1 cellular context compared by ENCODE assay signal in the genomic region with DNA sequence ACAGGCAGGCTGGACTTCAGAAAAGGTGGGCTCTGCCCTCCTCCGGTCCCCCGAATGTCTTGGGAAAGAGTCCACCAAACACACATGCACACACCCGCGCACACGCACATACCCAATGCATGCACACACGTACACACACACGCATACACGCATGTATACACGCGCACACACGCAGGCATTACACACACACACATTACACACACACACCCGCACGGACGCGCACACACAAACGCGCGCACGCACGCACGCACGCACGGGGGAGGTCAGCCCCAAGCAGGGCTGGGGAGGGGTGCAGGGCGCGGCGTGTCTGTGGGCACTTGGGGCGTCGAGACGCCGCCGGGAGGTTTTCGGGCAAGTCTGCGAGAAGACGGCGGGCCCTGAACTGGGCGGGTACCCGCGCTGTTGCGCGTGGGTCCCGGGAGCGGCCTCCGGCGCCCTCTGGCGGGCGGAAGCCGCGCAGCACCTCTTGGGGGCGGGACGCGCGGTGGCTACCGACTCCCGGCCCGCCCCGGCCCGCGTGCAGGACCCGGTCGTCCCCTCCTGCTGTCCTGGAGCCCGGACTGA.
TF ChIP-seq lines count a peak whose summit lies in the region.

No MANE protein-coding gene starts in this region.

TF ChIP-seq in H1, 55 proteins besides CTCF, POLR2A, EP300 and RAD21:
- TF ChIP-seq POLR2AphosphoS5 (IDR thresholded peaks at IDR 0.05; ENCODE audit: low read depth, low read length) (no peak), SIX5 (IDR thresholded peaks at IDR 0.05; ENCODE audit: low read depth, low read length) (no peak), RXRA (IDR thresholded peaks at IDR 0.05; ENCODE audit: insufficient read depth, low read depth, low read length) (no peak), E2F6 (IDR thresholded peaks at IDR 0.05) (peak; percentile 44; the same call in 1 of the 2 replicates), SP2 (IDR thresholded peaks at IDR 0.05; ENCODE audit: low read length) (no peak), CREB1 (IDR thresholded peaks at IDR 0.05) (no peak), BACH1 (IDR thresholded peaks at IDR 0.05; ENCODE audit: low read length) (peak; percentile 72), NANOG (IDR thresholded peaks at IDR 0.05; ENCODE audit: insufficient read depth, low read depth, low read length, poor library complexity, severe bottlenecking) (no peak), BRCA1 (IDR thresholded peaks at IDR 0.05; ENCODE audit: low read depth, low read length) (no peak), KDM5A (IDR thresholded peaks at IDR 0.05; ENCODE audit: low read length) (no peak), KDM4A (IDR thresholded peaks at IDR 0.05; ENCODE audit: low read depth, low read length, severe bottlenecking) (no peak), MAFK (IDR thresholded peaks at IDR 0.05; ENCODE audit: low read depth, low read length) (no peak), TAF7 (optimal IDR thresholded peaks at IDR 0.05; ENCODE audit: borderline replicate concordance, low read depth, low read length) (no peak), CHD2 (IDR thresholded peaks at IDR 0.05; ENCODE audit: low read length) (no peak), YY1 (IDR thresholded peaks at IDR 0.05; ENCODE audit: low read depth, low read length) (no peak), SP1 (IDR thresholded peaks at IDR 0.05; ENCODE audit: low read depth, low read length) (no peak), GABPA (IDR thresholded peaks at IDR 0.05; ENCODE audit: borderline replicate concordance, insufficient read depth, low read length) (no peak), CTBP2 (IDR thresholded peaks at IDR 0.05; ENCODE audit: borderline replicate concordance, insufficient read depth, insufficient read length, low read length) (no peak), RFX5 (IDR thresholded peaks at IDR 0.05; ENCODE audit: borderline replicate concordance, low read depth, low read length) (no peak), JUND (IDR thresholded peaks at IDR 0.05; ENCODE audit: low read length) (no peak), HDAC2 (IDR thresholded peaks at IDR 0.05; ENCODE audit: borderline replicate concordance in 1 of 2, low read depth in 2 of 2, low read length in 2 of 2) (peak in 1 of 2 experiments; percentile 69; a peak in 1 of 4 replicates), SP4 (IDR thresholded peaks at IDR 0.05; ENCODE audit: low read length) (no peak), ASH2L (IDR thresholded peaks at IDR 0.05; ENCODE audit: low read length) (no peak), CHD1 (IDR thresholded peaks at IDR 0.05; ENCODE audit: low read depth, low read length) (no peak), TAF1 (IDR thresholded peaks at IDR 0.05; ENCODE audit: low read depth, low read length) (no peak), EZH2 (IDR thresholded peaks at IDR 0.05; ENCODE audit: low read depth, low read length, severe bottlenecking) (no peak)
- TF ChIP-seq, protein P1, sequence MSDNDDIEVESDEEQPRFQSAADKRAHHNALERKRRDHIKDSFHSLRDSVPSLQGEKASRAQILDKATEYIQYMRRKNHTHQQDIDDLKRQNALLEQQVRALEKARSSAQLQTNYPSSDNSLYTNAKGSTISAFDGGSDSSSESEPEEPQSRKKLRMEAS (IDR thresholded peaks at IDR 0.05), result peak; percentile 42
- TF ChIP-seq, protein P2, sequence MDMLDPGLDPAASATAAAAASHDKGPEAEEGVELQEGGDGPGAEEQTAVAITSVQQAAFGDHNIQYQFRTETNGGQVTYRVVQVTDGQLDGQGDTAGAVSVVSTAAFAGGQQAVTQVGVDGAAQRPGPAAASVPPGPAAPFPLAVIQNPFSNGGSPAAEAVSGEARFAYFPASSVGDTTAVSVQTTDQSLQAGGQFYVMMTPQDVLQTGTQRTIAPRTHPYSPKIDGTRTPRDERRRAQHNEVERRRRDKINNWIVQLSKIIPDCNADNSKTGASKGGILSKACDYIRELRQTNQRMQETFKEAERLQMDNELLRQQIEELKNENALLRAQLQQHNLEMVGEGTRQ (IDR thresholded peaks at IDR 0.05; ENCODE audit: low read length), result no peak
